ENCODE assay signal across 8 cellular contexts in genomic region chr1:70204578-70204977, GRCh38. TPM values are rescaled to one million over a fixed set of nuclear protein-coding genes. Genes with fewer than 3 reads are reported as not detected.
DNase-seq lines count a peak whose midpoint lies in the region; ATAC-seq, FAIRE-seq and TF ChIP-seq lines count a peak whose summit lies in the region.

No MANE protein-coding gene starts in this region.

- CTCF ChIA-PET in activated naive CD4-positive, alpha-beta T cell treated with anti-CD3 and anti-CD28 coated beads for 36 hours (lab: Charles Lee), result no interaction called here

- WGBS in upper lobe of left lung, 2 donors, result 0 to 3% methylated on average over 3 of the region's 3 CpGs

- no peaks in the 10 kb centered on the region for H3K27me3 Mint-ChIP-seq in activated naive CD4-positive, alpha-beta T cell treated with anti-CD3 and anti-CD28 coated beads for 36 hours (ENCODE audit: low read depth)
- H3K27me3 Mint-ChIP-seq in activated naive CD8-positive, alpha-beta T cell treated with anti-CD3 and anti-CD28 coated beads, Interleukin-2, amount 10 ng/mL, durations not matched to agents 7 days and 5 days, result no peaks in the 10 kb centered on the region

- H3K4me3 ChIP-seq in left lung, result peak overlapping the region; percentile 77 to 79
- H3K4me3 ChIP-seq in upper lobe of left lung, result peak overlapping the region; percentile 73 to 91 (median 81)

- H3K27ac Mint-ChIP-seq in activated naive CD4-positive, alpha-beta T cell treated with anti-CD3 and anti-CD28 coated beads for 36 hours, result peak overlapping the region; percentile 95
- H3K27ac Mint-ChIP-seq in activated naive CD8-positive, alpha-beta T cell treated with anti-CD3 and anti-CD28 coated beads, Interleukin-2, amount 10 ng/mL, durations not matched to agents 7 days and 5 days, result peak overlapping the region; percentile 99

- H3K36me3 ChIP-seq in left lung (peaks cover 0 to 6% of the 10 kb centered on the region in 2 donors), upper lobe of left lung (peaks cover 0 to 7% (median 0%) of the 10 kb centered on the region in 4 donors)

- H3K36me3 Mint-ChIP-seq in activated naive CD4-positive, alpha-beta T cell treated with anti-CD3 and anti-CD28 coated beads for 36 hours (ENCODE audit: low read depth), result peaks cover 12% of the 10 kb centered on the region
- H3K36me3 Mint-ChIP-seq in activated naive CD8-positive, alpha-beta T cell treated with anti-CD3 and anti-CD28 coated beads, Interleukin-2, amount 10 ng/mL, durations not matched to agents 7 days and 5 days, result peaks cover 11% of the 10 kb centered on the region

- no peak overlapping the region for H3K27ac ChIP-seq in left lung
- H3K27ac ChIP-seq in upper lobe of left lung, result peak overlapping the region in 2 of 4 donors; percentile 91 to 97

- H3K4me1 Mint-ChIP-seq in activated naive CD4-positive, alpha-beta T cell treated with anti-CD3 and anti-CD28 coated beads for 36 hours (ENCODE audit: low read depth), result peaks cover 52% of the 10 kb centered on the region
- peaks cover 41% of the 10 kb centered on the region for H3K4me1 Mint-ChIP-seq in activated naive CD8-positive, alpha-beta T cell treated with anti-CD3 and anti-CD28 coated beads, Interleukin-2, amount 10 ng/mL, durations not matched to agents 7 days and 5 days

- TF ChIP-seq EP300 in upper lobe of left lung (IDR thresholded peaks at IDR 0.05), result no peak

- no peak for DNase-seq in activated naive CD4-positive, alpha-beta T cell treated with anti-CD3 and anti-CD28 coated beads for 36 hours
- DNase-seq in activated naive CD4-positive, alpha-beta T cell treated with Interleukin-2 at 50 U/mL for 16 hours, result no peak
- DNase-seq in activated naive CD8-positive, alpha-beta T cell treated with anti-CD3 and anti-CD28 coated beads, Interleukin-2, amount 10 ng/mL, durations not matched to agents 7 days and 5 days, result no peak
- DNase-seq in left lung, result no peak
- no peak for DNase-seq in upper lobe of left lung
- DNase-seq in medulla oblongata (ENCODE audit: extremely low spot score), result no peak
- DNase-seq in DMS79 (lab: John Stamatoyannopoulos, UW), result no peak
- DNase-seq in GM12891 (ENCODE audit: insufficient read length, low spot score), result no peak

- TF ChIP-seq POLR2A in upper lobe of left lung (IDR thresholded peaks at IDR 0.05), result no peak
- no peak for TF ChIP-seq POLR2A in GM12891 (IDR thresholded peaks at IDR 0.05; ENCODE audit: low read depth, low read length)

- POLR2A ChIA-PET in activated naive CD8-positive, alpha-beta T cell treated with anti-CD3 and anti-CD28 coated beads, Interleukin-2, amount 10 ng/mL, durations not matched to agents 7 days and 5 days (lab: Charles Lee), result interaction anchor here (1.2 to 9.0 kb wide), 4 partner anchors 17 to 876 kb away, joined by 6 to 86 read pairs (median 20); partner anchors contain the start of genes ANKRD13C, CTH, SRSF11 and ZRANB2

- ATAC-seq in activated naive CD8-positive, alpha-beta T cell treated with anti-CD3 and anti-CD28 coated beads, Interleukin-2, amount 10 ng/mL, durations not matched to agents 7 days and 5 days (ENCODE audit: low read depth), result no peak
- peak; percentile 9 for ATAC-seq in left lung
- no peak for ATAC-seq in upper lobe of left lung (ENCODE audit: low FRiP score in 2 of 2)

- H3K4me1 ChIP-seq in left lung, result peaks cover 15 to 50% of the 10 kb centered on the region in 2 donors
- peaks cover 38 to 47% (median 42%) of the 10 kb centered on the region in 4 donors for H3K4me1 ChIP-seq in upper lobe of left lung

- no peaks in the 10 kb centered on the region for H3K9me3 Mint-ChIP-seq in activated naive CD4-positive, alpha-beta T cell treated with anti-CD3 and anti-CD28 coated beads for 36 hours
- no peaks in the 10 kb centered on the region for H3K9me3 Mint-ChIP-seq in activated naive CD8-positive, alpha-beta T cell treated with anti-CD3 and anti-CD28 coated beads, Interleukin-2, amount 10 ng/mL, durations not matched to agents 7 days and 5 days

- intact Hi-C loops in activated naive CD4-positive, alpha-beta T cell treated with anti-CD3 and anti-CD28 coated beads for 36 hours (cut with micrococcal nuclease), result no loop called here
- intact Hi-C loops in left lung (cut with DNase I), result no loop called here

- no peak for FAIRE-seq in GM12891 (lab: Jason Lieb, UNC)

- H3K27me3 ChIP-seq in left lung (no peaks in the 10 kb centered on the region), upper lobe of left lung (no peaks in the 10 kb centered on the region)

- H3K4me3 Mint-ChIP-seq in activated naive CD4-positive, alpha-beta T cell treated with anti-CD3 and anti-CD28 coated beads for 36 hours, result peak overlapping the region; percentile 96
- peak overlapping the region; percentile 96 for H3K4me3 Mint-ChIP-seq in activated naive CD8-positive, alpha-beta T cell treated with anti-CD3 and anti-CD28 coated beads, Interleukin-2, amount 10 ng/mL, durations not matched to agents 7 days and 5 days

- TF ChIP-seq CTCF in left lung (IDR thresholded peaks at IDR 0.05) (no peak), upper lobe of left lung (IDR thresholded peaks at IDR 0.05) (no peak)

- H3K9me3 ChIP-seq in left lung (no peaks in the 10 kb centered on the region), upper lobe of left lung (no peaks in the 10 kb centered on the region)

TF ChIP-seq in GM12891, 5 proteins besides CTCF, POLR2A, EP300 and RAD21:
- TF ChIP-seq POLR2AphosphoS5 (IDR thresholded peaks at IDR 0.05; ENCODE audit: low read depth, low read length) (no peak), TAF1 (IDR thresholded peaks at IDR 0.05; ENCODE audit: low read depth, low read length) (no peak), POU2F2 (IDR thresholded peaks at IDR 0.05; ENCODE audit: low read depth, low read length) (no peak), PAX5 (IDR thresholded peaks at IDR 0.05; ENCODE audit: insufficient read depth, low read length, severe bottlenecking) (no peak), SPI1 (IDR thresholded peaks at IDR 0.05; ENCODE audit: low read depth, low read length) (no peak)

RNA-seq across cellular contexts. Expression of gene LRRC40, which starts 0.8 kb away (rescaled TPM):
- total RNA-seq in activated naive CD4-positive, alpha-beta T cell treated with anti-CD3 and anti-CD28 coated beads for 36 hours, result 10 to 100 TPM; 20.4 to 20.5 TPM
- total RNA-seq in activated naive CD8-positive, alpha-beta T cell treated with anti-CD3 and anti-CD28 coated beads, Interleukin-2, amount 10 ng/mL, durations not matched to agents 7 days and 5 days, result 10 to 100 TPM; 16.9 to 18.8 TPM
- total RNA-seq in left lung (10 to 100 TPM; 12.0 to 12.5 TPM), upper lobe of left lung (10 to 100 TPM in 3 of 6 donors, 1 to 10 TPM in 3; 7.5 to 18.3 (median 11.3) TPM)
- polyA plus RNA-seq in GM12891 (2012; ENCODE audit: low read depth, missing spikeins), result 8.2 TPM

RNA-seq across cellular contexts. Expression of gene SRSF11, which starts 16.6 kb away (rescaled TPM):
- 100 to 1,000 TPM; 172 to 173 TPM for total RNA-seq in activated naive CD4-positive, alpha-beta T cell treated with anti-CD3 and anti-CD28 coated beads for 36 hours
- 100 to 1,000 TPM; 242 to 252 TPM for total RNA-seq in activated naive CD8-positive, alpha-beta T cell treated with anti-CD3 and anti-CD28 coated beads, Interleukin-2, amount 10 ng/mL, durations not matched to agents 7 days and 5 days
- total RNA-seq in left lung (100 to 1,000 TPM in 1 of 2 donors, 10 to 100 TPM in 1; 99.1 to 118 TPM), upper lobe of left lung (100 to 1,000 TPM in 5 of 6 donors, 10 to 100 TPM in 1; 97.6 to 662 (median 145) TPM)
- 137 TPM for polyA plus RNA-seq in GM12891 (2012; ENCODE audit: low read depth, missing spikeins)
